In genomic region chr20:23350855-23351838, GRCh38 we compare ENCODE assay signal across 8 cellular contexts. TPM values are rescaled to one million over a fixed set of nuclear protein-coding genes. Genes with fewer than 3 reads are reported as not detected.
DNase-seq lines count a peak whose midpoint lies in the region; ATAC-seq and TF ChIP-seq lines count a peak whose summit lies in the region.

No MANE protein-coding gene starts in this region.

- H3K27me3 Mint-ChIP-seq in activated CD4-positive, alpha-beta memory T cell treated with anti-CD3 and anti-CD28 coated beads, Interleukin-2, amount 10 ng/mL, durations not matched to agents 7 days and 5 days = no peaks in the 10 kb centered on the region

- H3K4me1 ChIP-seq in effector memory CD4-positive, alpha-beta T cell (ENCODE audit: control insufficient read depth, insufficient read depth, low read length, poor library complexity, severe bottlenecking) = peaks cover 21% of the 10 kb centered on the region
- H3K4me1 ChIP-seq in mucosa of descending colon (ENCODE audit: low read depth) = peaks cover 22% of the 10 kb centered on the region

- no peak for TF ChIP-seq CTCF in mucosa of descending colon (IDR thresholded peaks at IDR 0.05)

- H3K27me3 ChIP-seq in effector memory CD4-positive, alpha-beta T cell (replicated peaks; ENCODE audit: control insufficient read depth, insufficient read depth, low read length, poor library complexity, severe bottlenecking) = no peaks in the 10 kb centered on the region

- no peaks in the 10 kb centered on the region for H3K9me3 ChIP-seq in effector memory CD4-positive, alpha-beta T cell (ENCODE audit: control insufficient read depth, low read length)
- no peaks in the 10 kb centered on the region for H3K9me3 ChIP-seq in mucosa of descending colon

- H3K4me3 ChIP-seq in effector memory CD4-positive, alpha-beta T cell (ENCODE audit: insufficient read depth, low read depth, low read length, poor library complexity, severe bottlenecking) = peak overlapping the region; percentile 70
- H3K4me3 ChIP-seq in mucosa of descending colon = peak overlapping the region; percentile 86

- H3K27ac ChIP-seq in effector memory CD4-positive, alpha-beta T cell (ENCODE audit: insufficient read depth, low read length, poor library complexity, severe bottlenecking) = peak overlapping the region; percentile 99

- H3K36me3 ChIP-seq in effector memory CD4-positive, alpha-beta T cell (ENCODE audit: control insufficient read depth, insufficient read depth, low read length) = peaks cover 17% of the 10 kb centered on the region
- H3K36me3 ChIP-seq in mucosa of descending colon (ENCODE audit: low read depth) = peaks cover 4% of the 10 kb centered on the region

- intact Hi-C loops in mucosa of descending colon (cut with DNase I, micrococcal nuclease) = no loop called here

- peak overlapping the region; percentile 86 for H3K4me3 Mint-ChIP-seq in activated CD4-positive, alpha-beta memory T cell treated with anti-CD3 and anti-CD28 coated beads, Interleukin-2, amount 10 ng/mL, durations not matched to agents 7 days and 5 days

- peak overlapping the region; percentile 100 for H3K27ac Mint-ChIP-seq in activated CD4-positive, alpha-beta memory T cell treated with anti-CD3 and anti-CD28 coated beads, Interleukin-2, amount 10 ng/mL, durations not matched to agents 7 days and 5 days

- no peaks in the 10 kb centered on the region for H3K9me3 Mint-ChIP-seq in activated CD4-positive, alpha-beta memory T cell treated with anti-CD3 and anti-CD28 coated beads, Interleukin-2, amount 10 ng/mL, durations not matched to agents 7 days and 5 days

- H3K36me3 Mint-ChIP-seq in activated CD4-positive, alpha-beta memory T cell treated with anti-CD3 and anti-CD28 coated beads, Interleukin-2, amount 10 ng/mL, durations not matched to agents 7 days and 5 days (ENCODE audit: low read depth) = peaks cover 27% of the 10 kb centered on the region

- DNase-seq in activated CD8-positive, alpha-beta memory T cell treated with anti-CD3 and anti-CD28 coated beads for 4 hours (ENCODE audit: low read depth in 2 of 2) = peak; percentile 22 to 30
- DNase-seq in activated CD8-positive, alpha-beta memory T cell treated with anti-CD3 and anti-CD28 coated beads for 24 hours = no peak
- DNase-seq in NCI-H226 (peak; percentile 27), mucosa of descending colon (peak; percentile 70 to 76 (median 72))
- DNase-seq in activated CD4-positive, alpha-beta memory T cell treated with anti-CD3 and anti-CD28 coated beads, Interleukin-2, amount 10 ng/mL, durations not matched to agents 7 days and 5 days = peak; percentile 68
- peak; percentile 40 to 49 (median 45) for DNase-seq in effector memory CD4-positive, alpha-beta T cell
- peak; percentile 34 for DNase-seq in stimulated activated CD8-positive, alpha-beta memory T cell treated with anti-CD3 and anti-CD28 coated beads, Interleukin-7, amount 100 ng/mL, for 24 hours (ENCODE audit: low read depth)

- H3K4me1 Mint-ChIP-seq in activated CD4-positive, alpha-beta memory T cell treated with anti-CD3 and anti-CD28 coated beads, Interleukin-2, amount 10 ng/mL, durations not matched to agents 7 days and 5 days = peaks cover 40% of the 10 kb centered on the region

- POLR2A ChIA-PET in activated CD4-positive, alpha-beta memory T cell treated with anti-CD3 and anti-CD28 coated beads, Interleukin-2, amount 10 ng/mL, durations not matched to agents 7 days and 5 days (lab: Charles Lee) = interaction anchor here (0.8 to 4.7 kb wide), 15 partner anchors 9 to 661 kb away, joined by 3 to 122 read pairs (median 5); partner anchors contain the start of genes GZF1 and NAPB

- peak; percentile 16 for ATAC-seq in HG02970 (IDR thresholded peaks at IDR 0.05; ENCODE audit: low FRiP score, unreplicated experiment)
- ATAC-seq in mucosa of descending colon = peak; percentile 33

- CTCF ChIA-PET in activated CD4-positive, alpha-beta memory T cell treated with anti-CD3 and anti-CD28 coated beads, Interleukin-2, amount 10 ng/mL, durations not matched to agents 7 days and 5 days (lab: Charles Lee) = interaction anchor here (0.9 to 3.3 kb wide), 9 partner anchors 9 to 256 kb away, joined by 3 to 79 read pairs (median 10); partner anchors contain the start of genes GZF1 and NAPB

RNA-seq across cellular contexts. Expression of gene NXT1, which starts 0.6 kb away (rescaled TPM):
- 10 to 100 TPM; 26.2 to 28.4 TPM for total RNA-seq in activated CD4-positive, alpha-beta memory T cell treated with anti-CD3 and anti-CD28 coated beads, Interleukin-2, amount 10 ng/mL, durations not matched to agents 7 days and 5 days
- 10 to 100 TPM in 2 of 3 donors, 1 to 10 TPM in 1; 9.9 to 12.9 (median 10.6) TPM for total RNA-seq in mucosa of descending colon

RNA-seq across cellular contexts. Expression of gene GZF1, which starts 10.8 kb away (rescaled TPM):
- 10 to 100 TPM; 13.5 to 14.3 TPM for total RNA-seq in activated CD4-positive, alpha-beta memory T cell treated with anti-CD3 and anti-CD28 coated beads, Interleukin-2, amount 10 ng/mL, durations not matched to agents 7 days and 5 days
- total RNA-seq in mucosa of descending colon = 10 to 100 TPM in 1 of 3 donors, 1 to 10 TPM in 2; 5.8 to 16.2 (median 9.3) TPM
